Comparison of ENCODE assay signal across 12 cellular contexts in the genomic region with DNA sequence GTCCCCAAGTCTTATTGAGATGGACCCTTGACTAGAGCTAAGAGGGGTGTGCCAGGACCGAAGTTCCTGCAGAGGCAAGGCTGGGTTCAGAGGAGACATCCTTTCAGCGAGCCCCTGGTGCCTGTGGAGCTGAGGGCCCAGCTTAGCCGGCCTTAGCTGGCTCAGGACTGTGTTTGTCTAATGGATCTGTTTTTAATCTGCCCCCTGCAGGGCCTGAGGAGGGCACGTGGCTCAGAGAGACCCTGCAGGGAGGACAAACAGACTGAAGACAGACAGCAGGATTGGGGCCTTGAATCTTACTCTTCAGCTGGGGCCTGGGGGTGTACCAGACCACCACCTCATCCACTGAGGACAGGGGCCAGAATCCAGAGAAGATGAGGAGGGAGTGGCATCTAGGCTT. TPM values are rescaled to one million over a fixed set of nuclear protein-coding genes. Genes with fewer than 3 reads are reported as not detected.
DNase-seq lines count a peak whose midpoint lies in the region; ATAC-seq, FAIRE-seq and TF ChIP-seq lines count a peak whose summit lies in the region.
"Had no signal": no experiment of that assay in that cellular context is flagged by ENCODE, and none has a peak within 500 bp of the region (broad histone marks: within the 10 kb centered on the region; RNA-seq: fewer than 3 reads in every experiment).

No MANE protein-coding gene starts in this region.

- H3K27ac ChIP-seq in CD8-positive, alpha-beta memory T cell (ENCODE audit: low read depth, low read length) = no peak overlapping the region
- H3K27ac ChIP-seq in kidney (ENCODE audit: low read depth in 2 of 2, low read length in 2 of 2) = no peak overlapping the region

- no peaks in the 10 kb centered on the region for H3K9me3 ChIP-seq in CD8-positive, alpha-beta memory T cell (ENCODE audit: low read length)
- no peaks in the 10 kb centered on the region for H3K9me3 ChIP-seq in kidney (ENCODE audit: control insufficient read depth in 1 of 2, low read length in 2 of 2)

- peaks cover 22 to 38% (median 26%) of the 10 kb centered on the region in 3 donors for H3K4me1 Mint-ChIP-seq in CD8-positive, alpha-beta memory T cell
- H3K4me1 Mint-ChIP-seq in nephron = peaks cover 55% of the 10 kb centered on the region
- H3K4me1 Mint-ChIP-seq in activated CD8-positive, alpha-beta T cell treated with anti-CD3 and anti-CD28 coated beads, Interleukin-2, amount 10 ng/mL, durations not matched to agents 7 days and 5 days (ENCODE audit: low read depth) = peaks cover 37% of the 10 kb centered on the region
- peaks cover 25% of the 10 kb centered on the region for H3K4me1 Mint-ChIP-seq in activated CD4-positive, alpha-beta T cell treated with anti-CD3 and anti-CD28 coated beads, Interleukin-2, amount 10 ng/mL, durations not matched to agents 7 days and 5 days

- H3K9me3 Mint-ChIP-seq in CD8-positive, alpha-beta memory T cell = no peaks in the 10 kb centered on the region
- no peaks in the 10 kb centered on the region for H3K9me3 Mint-ChIP-seq in nephron
- H3K9me3 Mint-ChIP-seq in activated CD8-positive, alpha-beta T cell treated with anti-CD3 and anti-CD28 coated beads, Interleukin-2, amount 10 ng/mL, durations not matched to agents 7 days and 5 days (ENCODE audit: insufficient read depth) = no peaks in the 10 kb centered on the region
- no peaks in the 10 kb centered on the region for H3K9me3 Mint-ChIP-seq in activated CD4-positive, alpha-beta T cell treated with anti-CD3 and anti-CD28 coated beads, Interleukin-2, amount 10 ng/mL, durations not matched to agents 7 days and 5 days

- H3K27ac Mint-ChIP-seq in CD8-positive, alpha-beta memory T cell = no peak overlapping the region
- H3K27ac Mint-ChIP-seq in nephron = peak overlapping the region; percentile 97 to 98 (median 98)
- H3K27ac Mint-ChIP-seq in activated CD8-positive, alpha-beta T cell treated with anti-CD3 and anti-CD28 coated beads, Interleukin-2, amount 10 ng/mL, durations not matched to agents 7 days and 5 days = no peak overlapping the region
- H3K27ac Mint-ChIP-seq in activated CD4-positive, alpha-beta T cell treated with anti-CD3 and anti-CD28 coated beads, Interleukin-2, amount 10 ng/mL, durations not matched to agents 7 days and 5 days = no peak overlapping the region

- no peak overlapping the region for H3K9ac ChIP-seq in kidney (ENCODE audit: low read length in 2 of 2)

- intact Hi-C loops in kidney (cut with DNase I) = no loop called here

- no peak for ATAC-seq in HG03469 (IDR thresholded peaks at IDR 0.05; ENCODE audit: unreplicated experiment)
- ATAC-seq in activated CD8-positive, alpha-beta T cell treated with anti-CD3 and anti-CD28 coated beads, Interleukin-2, amount 10 ng/mL, durations not matched to agents 7 days and 5 days = no peak

- CTCF ChIA-PET in CD8-positive, alpha-beta memory T cell (lab: Charles Lee) = interaction anchor here (1.8 to 9.1 kb wide), 3 partner anchors 12 to 24 kb away, joined by 6 to 120 read pairs (median 86); a partner anchor contains a TSS
- CTCF ChIA-PET in activated CD8-positive, alpha-beta T cell treated with anti-CD3 and anti-CD28 coated beads, Interleukin-2, amount 10 ng/mL, durations not matched to agents 7 days and 5 days (lab: Charles Lee) = interaction anchor here (0.9 to 17.4 kb wide), 3 partner anchors 14 to 188 kb away, joined by 3 to 311 read pairs (median 19); no protein-coding TSS in a partner anchor
- CTCF ChIA-PET in activated CD4-positive, alpha-beta T cell treated with anti-CD3 and anti-CD28 coated beads, Interleukin-2, amount 10 ng/mL, durations not matched to agents 7 days and 5 days (lab: Charles Lee) = interaction anchor here (0.6 to 6.7 kb wide), 8 partner anchors 8 to 170 kb away, joined by 3 to 56 read pairs (median 3); no protein-coding TSS in a partner anchor

- H3K36me3 ChIP-seq in CD8-positive, alpha-beta memory T cell (ENCODE audit: insufficient read depth, low read length) = no peaks in the 10 kb centered on the region
- no peaks in the 10 kb centered on the region for H3K36me3 ChIP-seq in kidney (ENCODE audit: control insufficient read depth in 1 of 2, insufficient read depth in 2 of 2, low read length in 2 of 2)

- POLR2A ChIA-PET in CD8-positive, alpha-beta memory T cell (lab: Charles Lee) = interaction anchor here (0.6 kb wide), 1 partner anchor 117 kb away, joined by 3 read pairs; no protein-coding TSS in a partner anchor
- POLR2A ChIA-PET in activated CD8-positive, alpha-beta T cell treated with anti-CD3 and anti-CD28 coated beads, Interleukin-2, amount 10 ng/mL, durations not matched to agents 7 days and 5 days (lab: Charles Lee) = no interaction called here
- POLR2A ChIA-PET in activated CD4-positive, alpha-beta T cell treated with anti-CD3 and anti-CD28 coated beads, Interleukin-2, amount 10 ng/mL, durations not matched to agents 7 days and 5 days (lab: Charles Lee) = no interaction called here

- peaks cover 30% of the 10 kb centered on the region for H3K4me1 ChIP-seq in CD8-positive, alpha-beta memory T cell (ENCODE audit: insufficient read depth, low read length)
- peaks cover 0 to 11% of the 10 kb centered on the region in 2 donors for H3K4me1 ChIP-seq in kidney (ENCODE audit: control insufficient read depth in 1 of 2, insufficient read depth in 1 of 2, low read depth in 1 of 2, low read length in 2 of 2)

- H3K27me3 Mint-ChIP-seq in CD8-positive, alpha-beta memory T cell = peaks cover 8 to 29% of the 10 kb centered on the region in 2 donors
- H3K27me3 Mint-ChIP-seq in nephron (ENCODE audit: low read depth) = no peaks in the 10 kb centered on the region
- peaks cover 38% of the 10 kb centered on the region for H3K27me3 Mint-ChIP-seq in activated CD8-positive, alpha-beta T cell treated with anti-CD3 and anti-CD28 coated beads, Interleukin-2, amount 10 ng/mL, durations not matched to agents 7 days and 5 days (ENCODE audit: low read depth)
- peaks cover 40% of the 10 kb centered on the region for H3K27me3 Mint-ChIP-seq in activated CD4-positive, alpha-beta T cell treated with anti-CD3 and anti-CD28 coated beads, Interleukin-2, amount 10 ng/mL, durations not matched to agents 7 days and 5 days

- TF ChIP-seq CTCF in choroid plexus epithelial cell (conservative IDR thresholded peaks at IDR 0.05; ENCODE audit: low read depth, low read length) (peak; percentile 21), nephron (IDR thresholded peaks at IDR 0.05; ENCODE audit: unreplicated experiment in 3 of 3) (no peak), kidney (IDR thresholded peaks at IDR 0.05; ENCODE audit: borderline replicate concordance, extremely low read depth, insufficient read depth) (no peak)

- DNase-seq in CD8-positive, alpha-beta memory T cell = no peak
- DNase-seq in NAMALWA (ENCODE audit: low spot score) (peak; percentile 46), choroid plexus epithelial cell (ENCODE audit: low read depth) (peak; percentile 69), kidney (no peak)
- DNase-seq in activated CD8-positive, alpha-beta T cell treated with anti-CD3 and anti-CD28 coated beads, Interleukin-2, amount 10 ng/mL, durations not matched to agents 7 days and 5 days = no peak
- DNase-seq in activated CD4-positive, alpha-beta T cell treated with anti-CD3 and anti-CD28 coated beads, Interleukin-2, amount 10 ng/mL, durations not matched to agents 7 days and 5 days = no peak
- DNase-seq: activated CD8-positive, alpha-beta memory T cell treated with anti-CD3 and anti-CD28 coated beads, Interleukin-2, amount 50 U/mL, for 48 hours; NCI-H510A treated with DMSO at 0.1 percent for 48 hours had no signal

- no peak overlapping the region for H3K4me3 ChIP-seq in CD8-positive, alpha-beta memory T cell (ENCODE audit: low read length)
- peak overlapping the region; percentile 3 for H3K4me3 ChIP-seq in choroid plexus epithelial cell (ENCODE audit: low read depth, low read length)
- no peak overlapping the region for H3K4me3 ChIP-seq in kidney (ENCODE audit: low read length in 2 of 2)
- H3K4me3 ChIP-seq: lung had no signal

- H3K27me3 ChIP-seq in CD8-positive, alpha-beta memory T cell (ENCODE audit: insufficient read depth, low read length, poor library complexity, severe bottlenecking) = peaks cover 9% of the 10 kb centered on the region

- H3K4me3 Mint-ChIP-seq in CD8-positive, alpha-beta memory T cell = peak overlapping the region in 6 of 7 donors; percentile 23 to 90 (median 48)
- H3K4me3 Mint-ChIP-seq in nephron = peak overlapping the region; percentile 84 to 89 (median 86)
- no peak overlapping the region for H3K4me3 Mint-ChIP-seq in activated CD8-positive, alpha-beta T cell treated with anti-CD3 and anti-CD28 coated beads, Interleukin-2, amount 10 ng/mL, durations not matched to agents 7 days and 5 days
- no peak overlapping the region for H3K4me3 Mint-ChIP-seq in activated CD4-positive, alpha-beta T cell treated with anti-CD3 and anti-CD28 coated beads, Interleukin-2, amount 10 ng/mL, durations not matched to agents 7 days and 5 days

- no peak for FAIRE-seq in kidney (lab: Jason Lieb, UNC)
- FAIRE-seq: frontal cortex had no signal

- peaks cover 0 to 5% (median 0%) of the 10 kb centered on the region in 3 donors for H3K36me3 Mint-ChIP-seq in CD8-positive, alpha-beta memory T cell
- H3K36me3 Mint-ChIP-seq in nephron (ENCODE audit: low read depth) = peaks cover 30% of the 10 kb centered on the region
- peaks cover 3% of the 10 kb centered on the region for H3K36me3 Mint-ChIP-seq in activated CD8-positive, alpha-beta T cell treated with anti-CD3 and anti-CD28 coated beads, Interleukin-2, amount 10 ng/mL, durations not matched to agents 7 days and 5 days (ENCODE audit: low read depth)
- H3K36me3 Mint-ChIP-seq in activated CD4-positive, alpha-beta T cell treated with anti-CD3 and anti-CD28 coated beads, Interleukin-2, amount 10 ng/mL, durations not matched to agents 7 days and 5 days (ENCODE audit: low read depth) = peaks cover 5% of the 10 kb centered on the region

RNA-seq across cellular contexts. Expression of a gene that starts 1.6 kb away (rescaled TPM):
- under 1 TPM; 0.66 to 0.71 TPM for total RNA-seq in CD8-positive, alpha-beta memory T cell
- polyA plus RNA-seq in CD8-positive, alpha-beta memory T cell = not detected
- total RNA-seq in activated CD8-positive, alpha-beta T cell treated with anti-CD3 and anti-CD28 coated beads, Interleukin-2, amount 10 ng/mL, durations not matched to agents 7 days and 5 days = 1 to 10 TPM; 1.3 to 1.9 TPM
- total RNA-seq in kidney = 15.2 TPM
- polyA plus RNA-seq in kidney (ENCODE audit: insufficient read depth, low read depth, low replicate concordance) = 21.6 TPM
- 1 to 10 TPM in 1 of 2 experiments, under 1 TPM in 1; 0.77 to 1.1 TPM for total RNA-seq in activated CD4-positive, alpha-beta T cell treated with anti-CD3 and anti-CD28 coated beads, Interleukin-2, amount 10 ng/mL, durations not matched to agents 7 days and 5 days

RNA-seq across cellular contexts. Expression of a gene that starts 24.5 kb away (rescaled TPM):
- 10 to 100 TPM; 29.6 to 29.7 TPM for total RNA-seq in CD8-positive, alpha-beta memory T cell
- polyA plus RNA-seq in CD8-positive, alpha-beta memory T cell = 4.2 TPM
- 10 to 100 TPM; 30.0 to 34.0 TPM for total RNA-seq in activated CD8-positive, alpha-beta T cell treated with anti-CD3 and anti-CD28 coated beads, Interleukin-2, amount 10 ng/mL, durations not matched to agents 7 days and 5 days
- total RNA-seq in kidney = 35.2 TPM
- 29.4 TPM for polyA plus RNA-seq in kidney (ENCODE audit: insufficient read depth, low read depth, low replicate concordance)
- total RNA-seq in activated CD4-positive, alpha-beta T cell treated with anti-CD3 and anti-CD28 coated beads, Interleukin-2, amount 10 ng/mL, durations not matched to agents 7 days and 5 days = 10 to 100 TPM; 26.2 to 29.7 TPM

RNA-seq across cellular contexts. Expression of a gene that starts 24.8 kb away (rescaled TPM):
- 10 to 100 TPM; 69.4 to 75.9 TPM for total RNA-seq in CD8-positive, alpha-beta memory T cell
- 25.0 TPM for polyA plus RNA-seq in CD8-positive, alpha-beta memory T cell
- total RNA-seq in activated CD8-positive, alpha-beta T cell treated with anti-CD3 and anti-CD28 coated beads, Interleukin-2, amount 10 ng/mL, durations not matched to agents 7 days and 5 days = 10 to 100 TPM; 56.3 to 58.8 TPM
- total RNA-seq in kidney = 23.3 TPM
- polyA plus RNA-seq in kidney (ENCODE audit: insufficient read depth, low read depth, low replicate concordance) = 13.3 TPM
- total RNA-seq in activated CD4-positive, alpha-beta T cell treated with anti-CD3 and anti-CD28 coated beads, Interleukin-2, amount 10 ng/mL, durations not matched to agents 7 days and 5 days = 10 to 100 TPM; 47.0 to 58.0 TPM

RNA-seq across cellular contexts. Expression of a gene that starts 26.5 kb away (rescaled TPM):
- not detected for total RNA-seq in CD8-positive, alpha-beta memory T cell
- not detected for polyA plus RNA-seq in CD8-positive, alpha-beta memory T cell
- not detected for total RNA-seq in activated CD8-positive, alpha-beta T cell treated with anti-CD3 and anti-CD28 coated beads, Interleukin-2, amount 10 ng/mL, durations not matched to agents 7 days and 5 days
- 50.7 TPM for total RNA-seq in kidney
- 44.3 TPM for polyA plus RNA-seq in kidney (ENCODE audit: insufficient read depth, low read depth, low replicate concordance)
- total RNA-seq in activated CD4-positive, alpha-beta T cell treated with anti-CD3 and anti-CD28 coated beads, Interleukin-2, amount 10 ng/mL, durations not matched to agents 7 days and 5 days = not detected

RNA-seq across cellular contexts. Expression of a gene that starts 37.1 kb away (rescaled TPM):
- 100 to 1,000 TPM; 122 to 131 TPM for total RNA-seq in CD8-positive, alpha-beta memory T cell
- 92.2 TPM for polyA plus RNA-seq in CD8-positive, alpha-beta memory T cell
- 10 to 100 TPM; 59.8 to 62.6 TPM for total RNA-seq in activated CD8-positive, alpha-beta T cell treated with anti-CD3 and anti-CD28 coated beads, Interleukin-2, amount 10 ng/mL, durations not matched to agents 7 days and 5 days
- total RNA-seq in kidney = 71.9 TPM
- 174 TPM for polyA plus RNA-seq in kidney (ENCODE audit: insufficient read depth, low read depth, low replicate concordance)
- total RNA-seq in activated CD4-positive, alpha-beta T cell treated with anti-CD3 and anti-CD28 coated beads, Interleukin-2, amount 10 ng/mL, durations not matched to agents 7 days and 5 days = 10 to 100 TPM; 50.4 to 54.7 TPM

Comparison
In these comparisons a context has a peak if more than half of its experiments do, and no peak if none do; other contexts are left out.
1. DNase-seq: peak in NAMALWA (single experiment) and choroid plexus epithelial cell (single experiment); none in CD8-positive, alpha-beta memory T cell (0 of 5), activated CD8-positive, alpha-beta T cell treated with anti-CD3 and anti-CD28 coated beads, Interleukin-2, amount 10 ng/mL, durations not matched to agents 7 days and 5 days (single experiment), kidney (single experiment) and activated CD4-positive, alpha-beta T cell treated with anti-CD3 and anti-CD28 coated beads, Interleukin-2, amount 10 ng/mL, durations not matched to agents 7 days and 5 days (single experiment).
2. H3K27ac Mint-ChIP-seq: peak in nephron (3 of 3); none in CD8-positive, alpha-beta memory T cell (0 of 8), activated CD8-positive, alpha-beta T cell treated with anti-CD3 and anti-CD28 coated beads, Interleukin-2, amount 10 ng/mL, durations not matched to agents 7 days and 5 days (single experiment) and activated CD4-positive, alpha-beta T cell treated with anti-CD3 and anti-CD28 coated beads, Interleukin-2, amount 10 ng/mL, durations not matched to agents 7 days and 5 days (single experiment).
3. H3K4me3 Mint-ChIP-seq: peak in CD8-positive, alpha-beta memory T cell (6 of 7) and nephron (3 of 3); none in activated CD8-positive, alpha-beta T cell treated with anti-CD3 and anti-CD28 coated beads, Interleukin-2, amount 10 ng/mL, durations not matched to agents 7 days and 5 days (single experiment) and activated CD4-positive, alpha-beta T cell treated with anti-CD3 and anti-CD28 coated beads, Interleukin-2, amount 10 ng/mL, durations not matched to agents 7 days and 5 days (single experiment).